ENCODE assay signal across 33 cellular contexts in genomic region chr13:29190298-29190697, GRCh38.
"Had no signal": no experiment of that assay in that cellular context is flagged by ENCODE, and none has a peak within 500 bp of the region (broad histone marks: within the 10 kb centered on the region; RNA-seq: fewer than 3 reads in every experiment).

No MANE protein-coding gene starts in this region.

- H3K4me1 Mint-ChIP-seq: activated CD4-positive, alpha-beta memory T cell treated with anti-CD3 and anti-CD28 coated beads, Interleukin-2, amount 10 ng/mL, durations not matched to agents 7 days and 5 days; activated CD4-positive, alpha-beta T cell treated with anti-CD3 and anti-CD28 coated beads for 36 hours; activated CD4-positive, alpha-beta T cell treated with anti-CD3 and anti-CD28 coated beads, Interleukin-2, amount 10 ng/mL, durations not matched to agents 24 days and 14 days; activated CD4-positive, alpha-beta T cell treated with anti-CD3 and anti-CD28 coated beads, Interleukin-2, amount 10 ng/mL, durations not matched to agents 7 days and 5 days; activated CD8-positive, alpha-beta memory T cell treated with anti-CD3 and anti-CD28 coated beads, Interleukin-2, amount 10 ng/mL, durations not matched to agents 7 days and 5 days; T-helper 17 cell; WTC11 had no signal

- DNase-seq: activated B cell treated with CpG ODN at 0.5 μM for 24 hours; activated CD4-positive, alpha-beta memory T cell treated with anti-CD3 and anti-CD28 coated beads for 36 hours; activated CD4-positive, alpha-beta memory T cell treated with anti-CD3 and anti-CD28 coated beads, Interleukin-2, amount 10 ng/mL, durations not matched to agents 7 days and 5 days; activated CD4-positive, alpha-beta T cell treated with anti-CD3 and anti-CD28 coated beads for 1 hour; activated CD4-positive, alpha-beta T cell treated with anti-CD3 and anti-CD28 coated beads for 36 hours; activated CD4-positive, alpha-beta T cell treated with anti-CD3 and anti-CD28 coated beads for 4 hours; activated CD4-positive, alpha-beta T cell treated with anti-CD3 and anti-CD28 coated beads for 48 hours; activated CD4-positive, alpha-beta T cell treated with anti-CD3 and anti-CD28 coated beads, Interleukin-2, amount 10 ng/mL, durations not matched to agents 24 days and 14 days; activated CD4-positive, alpha-beta T cell treated with anti-CD3 and anti-CD28 coated beads, Interleukin-2, amount 10 ng/mL, durations not matched to agents 7 days and 5 days; activated CD4-positive, alpha-beta T cell treated with anti-CD3 and anti-CD28 coated beads, Interleukin-2, amount 50 U/mL, for 1 hour; activated CD4-positive, alpha-beta T cell treated with anti-CD3 and anti-CD28 coated beads, Interleukin-2, amount 50 U/mL, for 4 hours; activated CD4-positive, alpha-beta T cell treated with anti-CD3 and anti-CD28 coated beads, Interleukin-2, amount 50 U/mL, for 48 hours; activated CD4-positive, CD25-positive, alpha-beta regulatory T cell; activated CD4-positive, CD25-positive, alpha-beta regulatory T cell treated with anti-CD3 and anti-CD28 coated beads, Interleukin-2, amount 50 U/mL, for 72 hours; activated CD8-positive, alpha-beta memory T cell treated with anti-CD3 and anti-CD28 coated beads for 24 hours; activated CD8-positive, alpha-beta memory T cell treated with anti-CD3 and anti-CD28 coated beads, Interleukin-2, amount 10 ng/mL, durations not matched to agents 7 days and 5 days; activated CD8-positive, alpha-beta memory T cell treated with anti-CD3 and anti-CD28 coated beads, Interleukin-2, amount 50 U/mL, for 4 hours; activated CD8-positive, alpha-beta memory T cell treated with anti-CD3 and anti-CD28 coated beads, Interleukin-2, amount 50 U/mL, for 48 hours; activated CD8-positive, alpha-beta T cell treated with anti-CD3 and anti-CD28 coated beads for 36 hours; activated CD8-positive, alpha-beta T cell treated with anti-CD3 and anti-CD28 coated beads, Interleukin-2, amount 10 ng/mL, durations not matched to agents 7 days and 5 days; SW 1271; T-cell; T-helper 1 cell; T-helper 17 cell; T-helper 2 cell; T-helper 9 cell; T1000; WERI-Rb-1 had no signal

- ATAC-seq: activated CD4-positive, alpha-beta T cell treated with anti-CD3 and anti-CD28 coated beads for 36 hours; activated CD4-positive, CD25-positive, alpha-beta regulatory T cell treated with anti-CD3 and anti-CD28 coated beads, Interleukin-2, amount 50 U/mL, for 24 hours; activated CD8-positive, alpha-beta memory T cell treated with anti-CD3 and anti-CD28 coated beads, Interleukin-2, amount 10 ng/mL, durations not matched to agents 7 days and 5 days; activated CD8-positive, alpha-beta T cell treated with anti-CD3 and anti-CD28 coated beads for 36 hours; activated CD8-positive, alpha-beta T cell treated with anti-CD3 and anti-CD28 coated beads, Interleukin-2, amount 10 ng/mL, durations not matched to agents 7 days and 5 days; T-cell; T-helper 17 cell; WTC11 had no signal

- H3K36me3 Mint-ChIP-seq: activated CD8-positive, alpha-beta memory T cell treated with anti-CD3 and anti-CD28 coated beads, Interleukin-2, amount 10 ng/mL, durations not matched to agents 7 days and 5 days; T-cell had no signal

- H3K36me3 ChIP-seq: WERI-Rb-1 had no signal

- H3K27ac Mint-ChIP-seq: activated B cell treated with CpG ODN at 0.5 μM for 24 hours; activated CD4-positive, alpha-beta memory T cell treated with anti-CD3 and anti-CD28 coated beads for 36 hours; activated CD4-positive, alpha-beta memory T cell treated with anti-CD3 and anti-CD28 coated beads, Interleukin-2, amount 10 ng/mL, durations not matched to agents 7 days and 5 days; activated CD4-positive, alpha-beta T cell treated with anti-CD3 and anti-CD28 coated beads for 36 hours; activated CD4-positive, alpha-beta T cell treated with anti-CD3 and anti-CD28 coated beads, Interleukin-2, amount 10 ng/mL, durations not matched to agents 24 days and 14 days; activated CD4-positive, alpha-beta T cell treated with anti-CD3 and anti-CD28 coated beads, Interleukin-2, amount 10 ng/mL, durations not matched to agents 7 days and 5 days; activated CD8-positive, alpha-beta memory T cell treated with anti-CD3 and anti-CD28 coated beads, Interleukin-2, amount 10 ng/mL, durations not matched to agents 7 days and 5 days; activated CD8-positive, alpha-beta T cell treated with anti-CD3 and anti-CD28 coated beads for 36 hours; activated CD8-positive, alpha-beta T cell treated with anti-CD3 and anti-CD28 coated beads, Interleukin-2, amount 10 ng/mL, durations not matched to agents 7 days and 5 days; T-cell; T-helper 1 cell treated with Interleukin-12 subunit alpha and Interleukin-12 subunit beta and Interleukin-4 antibody, amounts not matched to agents 30 μg/mL and 1 μg/mL, for 36 hours; T-helper 17 cell; T-helper 2 cell treated with Interferon-gamma antibody and Interleukin-4, amounts not matched to agents 5 μg/mL and 100 μg/mL, for 36 hours; WTC11 had no signal

- H3K4me3 Mint-ChIP-seq: activated B cell treated with CpG ODN at 0.5 μM for 24 hours; activated CD4-positive, alpha-beta memory T cell treated with anti-CD3 and anti-CD28 coated beads for 36 hours; activated CD4-positive, alpha-beta memory T cell treated with anti-CD3 and anti-CD28 coated beads, Interleukin-2, amount 10 ng/mL, durations not matched to agents 7 days and 5 days; activated CD4-positive, alpha-beta T cell treated with anti-CD3 and anti-CD28 coated beads for 36 hours; activated CD4-positive, alpha-beta T cell treated with anti-CD3 and anti-CD28 coated beads, Interleukin-2, amount 10 ng/mL, durations not matched to agents 24 days and 14 days; activated CD4-positive, alpha-beta T cell treated with anti-CD3 and anti-CD28 coated beads, Interleukin-2, amount 10 ng/mL, durations not matched to agents 7 days and 5 days; activated CD8-positive, alpha-beta memory T cell treated with anti-CD3 and anti-CD28 coated beads, Interleukin-2, amount 10 ng/mL, durations not matched to agents 7 days and 5 days; activated CD8-positive, alpha-beta T cell treated with anti-CD3 and anti-CD28 coated beads for 36 hours; activated CD8-positive, alpha-beta T cell treated with anti-CD3 and anti-CD28 coated beads, Interleukin-2, amount 10 ng/mL, durations not matched to agents 7 days and 5 days; T-cell; T-helper 1 cell treated with Interleukin-12 subunit alpha and Interleukin-12 subunit beta and Interleukin-4 antibody, amounts not matched to agents 30 μg/mL and 1 μg/mL, for 36 hours; T-helper 17 cell; T-helper 2 cell treated with Interferon-gamma antibody and Interleukin-4, amounts not matched to agents 5 μg/mL and 100 μg/mL, for 36 hours; WTC11 had no signal

- H3K27ac ChIP-seq: VCaP, WERI-Rb-1 had no signal

- H3K27me3 Mint-ChIP-seq: activated B cell treated with CpG ODN at 0.5 μM for 24 hours; activated CD4-positive, alpha-beta memory T cell treated with anti-CD3 and anti-CD28 coated beads for 36 hours; activated CD4-positive, alpha-beta memory T cell treated with anti-CD3 and anti-CD28 coated beads, Interleukin-2, amount 10 ng/mL, durations not matched to agents 7 days and 5 days; activated CD4-positive, alpha-beta T cell treated with anti-CD3 and anti-CD28 coated beads for 36 hours; activated CD4-positive, alpha-beta T cell treated with anti-CD3 and anti-CD28 coated beads, Interleukin-2, amount 10 ng/mL, durations not matched to agents 24 days and 14 days; activated CD4-positive, alpha-beta T cell treated with anti-CD3 and anti-CD28 coated beads, Interleukin-2, amount 10 ng/mL, durations not matched to agents 7 days and 5 days; activated CD8-positive, alpha-beta memory T cell treated with anti-CD3 and anti-CD28 coated beads, Interleukin-2, amount 10 ng/mL, durations not matched to agents 7 days and 5 days; activated CD8-positive, alpha-beta T cell treated with anti-CD3 and anti-CD28 coated beads for 36 hours; T-cell; T-helper 17 cell had no signal
